15 cellular contexts compared by ENCODE assay signal in genomic region chr3:145906755-145907154, GRCh38.
A peak's percentile ranks its signal among the peaks of the same experiment; 100 is the strongest.
DNase-seq lines count a peak whose midpoint lies in the region; ATAC-seq and TF ChIP-seq lines count a peak whose summit lies in the region.
"Had no signal": no experiment of that assay in that cellular context is flagged by ENCODE, and none has a peak within 500 bp of the region (broad histone marks: within the 10 kb centered on the region; RNA-seq: fewer than 3 reads in every experiment).

No MANE protein-coding gene starts in this region.

- H3K4me1 Mint-ChIP-seq in glutamatergic neuron (ENCODE audit: low read depth, unreplicated experiment): peaks cover 22% of the 10 kb centered on the region
- H3K4me1 Mint-ChIP-seq in T-helper 2 cell treated with Interferon-gamma antibody and Interleukin-4, amounts not matched to agents 5 μg/mL and 100 μg/mL, for 36 hours (ENCODE audit: low read depth): no peaks in the 10 kb centered on the region
- H3K4me1 Mint-ChIP-seq: CD4-positive, CD25-positive, alpha-beta regulatory T cell had no signal

- H3K4me1 ChIP-seq in left ventricle myocardium inferior: no peaks in the 10 kb centered on the region
- H3K4me1 ChIP-seq: BLaER1 treated with 17β-estradiol and CSF1 and Interleukin-3, amounts not matched to agents 10 nM and 100 nM had no signal

- H3K27me3 Mint-ChIP-seq in glutamatergic neuron (ENCODE audit: unreplicated experiment): peaks cover 2% of the 10 kb centered on the region
- H3K27me3 Mint-ChIP-seq in T-helper 2 cell treated with Interferon-gamma antibody and Interleukin-4, amounts not matched to agents 5 μg/mL and 100 μg/mL, for 36 hours (ENCODE audit: low read depth): no peaks in the 10 kb centered on the region
- H3K27me3 Mint-ChIP-seq: CD4-positive, CD25-positive, alpha-beta regulatory T cell had no signal

- H3K27me3 ChIP-seq in left ventricle myocardium inferior (ENCODE audit: low read depth): no peaks in the 10 kb centered on the region
- H3K27me3 ChIP-seq: BLaER1 treated with 17β-estradiol and CSF1 and Interleukin-3, amounts not matched to agents 10 nM and 100 nM had no signal

- no peak for DNase-seq in left ventricle myocardium superior
- DNase-seq in left ventricle myocardium inferior: no peak
- DNase-seq in NCI-H226: peak; percentile 30
- DNase-seq in glutamatergic neuron: no peak
- no peak for DNase-seq in T-helper 2 cell treated with Interferon-gamma antibody and Interleukin-4, amounts not matched to agents 5 μg/mL and 100 μg/mL, for 36 hours (ENCODE audit: low spot score)
- DNase-seq in iPS-NIHi7 (ENCODE audit: extremely low spot score): no peak
- DNase-seq: ACHN; Calu3; CD4-positive, CD25-positive, alpha-beta regulatory T cell; DMS 273 treated with DMSO at 0.1 percent for 48 hours; IMR-90 had no signal

- no peaks in the 10 kb centered on the region for H3K9me3 ChIP-seq in left ventricle myocardium inferior (replicated peaks)
- H3K9me3 ChIP-seq: BLaER1 treated with 17β-estradiol and CSF1 and Interleukin-3, amounts not matched to agents 10 nM and 100 nM; HAP-1 had no signal

- ATAC-seq in left ventricle myocardium superior: peak; percentile 47
- ATAC-seq in GM18907 (IDR thresholded peaks at IDR 0.05; ENCODE audit: unreplicated experiment): no peak
- ATAC-seq: GM23338 had no signal

- TF ChIP-seq CTCF in left ventricle myocardium inferior (IDR thresholded peaks at IDR 0.05; ENCODE audit: borderline replicate concordance) (no peak), glutamatergic neuron (IDR thresholded peaks at IDR 0.05; ENCODE audit: partially characterized antibody, unreplicated experiment) (no peak)

- intact Hi-C loops in left ventricle myocardium superior (cut with micrococcal nuclease): no loop called here
- intact Hi-C loops in left ventricle myocardium inferior (cut with micrococcal nuclease): no loop called here

- H3K27ac ChIP-seq in left ventricle myocardium inferior (replicated peaks): no peak overlapping the region
- H3K27ac ChIP-seq: BLaER1 treated with 17β-estradiol and CSF1 and Interleukin-3, amounts not matched to agents 10 nM and 100 nM had no signal

- H3K36me3 Mint-ChIP-seq in glutamatergic neuron (ENCODE audit: unreplicated experiment): no peaks in the 10 kb centered on the region
- no peaks in the 10 kb centered on the region for H3K36me3 Mint-ChIP-seq in T-helper 2 cell treated with Interferon-gamma antibody and Interleukin-4, amounts not matched to agents 5 μg/mL and 100 μg/mL, for 36 hours (ENCODE audit: low read depth)
- H3K36me3 Mint-ChIP-seq: CD4-positive, CD25-positive, alpha-beta regulatory T cell had no signal

- H3K4me3 Mint-ChIP-seq in glutamatergic neuron (ENCODE audit: unreplicated experiment): peak overlapping the region; percentile 56
- no peak overlapping the region for H3K4me3 Mint-ChIP-seq in T-helper 2 cell treated with Interferon-gamma antibody and Interleukin-4, amounts not matched to agents 5 μg/mL and 100 μg/mL, for 36 hours
- H3K4me3 Mint-ChIP-seq: CD4-positive, CD25-positive, alpha-beta regulatory T cell; GM23338 had no signal

- H3K27ac Mint-ChIP-seq in glutamatergic neuron (ENCODE audit: unreplicated experiment): no peak overlapping the region
- H3K27ac Mint-ChIP-seq in T-helper 2 cell treated with Interferon-gamma antibody and Interleukin-4, amounts not matched to agents 5 μg/mL and 100 μg/mL, for 36 hours: no peak overlapping the region
- H3K27ac Mint-ChIP-seq: CD4-positive, CD25-positive, alpha-beta regulatory T cell; GM23338 had no signal

- peaks cover 2% of the 10 kb centered on the region for H3K9me3 Mint-ChIP-seq in glutamatergic neuron (ENCODE audit: unreplicated experiment)
- H3K9me3 Mint-ChIP-seq in T-helper 2 cell treated with Interferon-gamma antibody and Interleukin-4, amounts not matched to agents 5 μg/mL and 100 μg/mL, for 36 hours: no peaks in the 10 kb centered on the region
- H3K9me3 Mint-ChIP-seq: GM23338 had no signal

- no peaks in the 10 kb centered on the region for H3K36me3 ChIP-seq in left ventricle myocardium inferior
- H3K36me3 ChIP-seq: BLaER1 treated with 17β-estradiol and CSF1 and Interleukin-3, amounts not matched to agents 10 nM and 100 nM; HAP-1 had no signal

- H3K4me3 ChIP-seq in left ventricle myocardium inferior: no peak overlapping the region
- H3K4me3 ChIP-seq: BLaER1 treated with 17β-estradiol and CSF1 and Interleukin-3, amounts not matched to agents 10 nM and 100 nM; GM23338; HAP-1 had no signal
